In genomic region chr1:235060607-235061470, GRCh38 we compare ENCODE assay signal across 10 cellular contexts.
DNase-seq lines count a peak whose midpoint lies in the region; ATAC-seq and TF ChIP-seq lines count a peak whose summit lies in the region.
"Had no signal": no experiment of that assay in that cellular context is flagged by ENCODE, and none has a peak within 500 bp of the region (broad histone marks: within the 10 kb centered on the region; RNA-seq: fewer than 3 reads in every experiment).

No MANE protein-coding gene starts in this region.

- ATAC-seq in GM18520 (IDR thresholded peaks at IDR 0.05; ENCODE audit: unreplicated experiment): no peak

- no peak for TF ChIP-seq EP300 in neural cell (conservative IDR thresholded peaks at IDR 0.05; ENCODE audit: poor library complexity, severe bottlenecking)

- H3K9ac ChIP-seq in neural cell (ENCODE audit: low read length): peak overlapping the region; percentile 14

- H4K20me1 ChIP-seq in neural cell (ENCODE audit: insufficient read depth): no peaks in the 10 kb centered on the region

- H2AFZ ChIP-seq in neural cell (ENCODE audit: low read depth, low read length): no peak overlapping the region

- TF ChIP-seq RAD21 in neural cell (conservative IDR thresholded peaks at IDR 0.05): no peak

- no peaks in the 10 kb centered on the region for H3K79me2 ChIP-seq in neural cell (replicated peaks; ENCODE audit: insufficient read depth, low read length)

- no peaks in the 10 kb centered on the region for H3K36me3 ChIP-seq in neural cell (ENCODE audit: insufficient read depth, low read length)
- H3K36me3 ChIP-seq: SJCRH30 had no signal

- peak overlapping the region; percentile 52 for H3K27ac ChIP-seq in epithelial cell of prostate
- peak overlapping the region; percentile 48 for H3K27ac ChIP-seq in neural cell (ENCODE audit: low read length)
- H3K27ac ChIP-seq: SJCRH30 had no signal

- no peaks in the 10 kb centered on the region for H3K9me2 ChIP-seq in neural cell (ENCODE audit: insufficient read depth, low read length)

- no peak for TF ChIP-seq CTCF in neural cell (IDR thresholded peaks at IDR 0.05; ENCODE audit: poor library complexity, severe bottlenecking)

- H3K27me3 ChIP-seq in neural cell (ENCODE audit: insufficient read depth, low read depth, low read length): no peaks in the 10 kb centered on the region
- H3K27me3 ChIP-seq: SJCRH30 had no signal

- H3K4me3 ChIP-seq in neural cell (ENCODE audit: low read length): peak overlapping the region; percentile 19
- H3K4me3 ChIP-seq: SJCRH30 had no signal

- peak; percentile 17 for DNase-seq in D341Med (ENCODE audit: low spot score)
- peak; percentile 58 for DNase-seq in NCI-H345 (lab: John Stamatoyannopoulos, UW)
- DNase-seq in epithelial cell of prostate (ENCODE audit: low read depth, low spot score): no peak
- DNase-seq in NCI-H187 treated with DMSO at 0.1 percent for 48 hours (lab: John Stamatoyannopoulos, UW): no peak
- no peak for DNase-seq in NCI-H1930 (lab: John Stamatoyannopoulos, UW)
- DNase-seq in GM19240 (ENCODE audit: insufficient read length, low spot score): no peak
- DNase-seq: DMS153, SJCRH30 had no signal

- H3K4me2 ChIP-seq in neural cell (ENCODE audit: low read length): no peak overlapping the region

- H3K9me3 ChIP-seq in neural cell (ENCODE audit: low read length): no peaks in the 10 kb centered on the region
- H3K9me3 ChIP-seq: SJCRH30 had no signal

- H3F3A ChIP-seq in neural cell (ENCODE audit: insufficient read depth, low read length, poor library complexity, severe bottlenecking): no peaks in the 10 kb centered on the region

TF ChIP-seq in neural cell, 6 proteins besides CTCF, POLR2A, EP300 and RAD21:
- no peak for TF ChIP-seq REST (IDR thresholded peaks at IDR 0.05; ENCODE audit: borderline replicate concordance)
- no peak for TF ChIP-seq POLR2AphosphoS5 (IDR thresholded peaks at IDR 0.05)
- no peak for TF ChIP-seq TAF1 (IDR thresholded peaks at IDR 0.05; ENCODE audit: low read depth)
- TF ChIP-seq SMC3 (conservative IDR thresholded peaks at IDR 0.05; ENCODE audit: poor library complexity): no peak

Comparison
In these comparisons a context has a peak if more than half of its experiments do, and no peak if none do; other contexts are left out.
1. DNase-seq: peak in D341Med (single experiment) and NCI-H345 (single experiment); none in epithelial cell of prostate (single experiment), NCI-H187 treated with DMSO at 0.1 percent for 48 hours (single experiment), NCI-H1930 (0 of 2) and GM19240 (single experiment).